Comparison of ENCODE assay signal across 9 cellular contexts in the genomic region with DNA sequence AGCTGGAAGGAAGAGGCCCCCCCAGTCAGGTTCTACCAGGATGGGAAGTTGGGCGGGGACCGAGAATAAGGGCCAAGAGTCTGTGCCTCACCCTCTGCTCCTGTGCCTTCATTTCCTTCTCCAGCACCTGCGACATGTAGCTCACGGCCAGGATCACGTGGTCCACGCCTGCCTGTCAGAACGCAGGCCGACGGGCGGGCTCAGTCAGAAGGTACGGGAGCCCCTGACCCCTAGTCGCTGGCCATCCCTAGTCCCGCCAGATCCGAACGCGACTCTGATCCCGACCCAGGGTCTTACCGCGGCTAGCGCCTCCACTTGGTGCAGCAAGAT. TPM values are rescaled to one million over a fixed set of nuclear protein-coding genes. Genes with fewer than 3 reads are reported as not detected.
A peak's percentile ranks its signal among the peaks of the same experiment; 100 is the strongest.
DNase-seq lines count a peak whose midpoint lies in the region; ATAC-seq, FAIRE-seq and TF ChIP-seq lines count a peak whose summit lies in the region.
"Had no signal": no experiment of that assay in that cellular context is flagged by ENCODE, and none has a peak within 500 bp of the region (broad histone marks: within the 10 kb centered on the region; RNA-seq: fewer than 3 reads in every experiment).

No MANE protein-coding gene starts in this region.

- DNase-seq in DMS114 treated with DMSO at 0.1 percent for 48 hours (lab: John Stamatoyannopoulos, UW; ENCODE audit: unreplicated experiment) (peak; percentile 5), T-helper 22 cell (ENCODE audit: low read depth) (peak; percentile 51), bronchial epithelial cell (ENCODE audit: low read depth) (peak; percentile 55), kidney (peak; percentile 92), NCI-H1694 (lab: John Stamatoyannopoulos, UW) (no peak)
- DNase-seq in stimulated activated CD4-positive, alpha-beta T cell treated with anti-CD3 and anti-CD28 coated beads, Interleukin-15, amount 100 ng/mL, for 1 hour (ENCODE audit: low read depth in 1 of 2, low spot score in 1 of 2) = peak; percentile 26 to 34

- no peak for ATAC-seq in GM19351 (IDR thresholded peaks at IDR 0.05; ENCODE audit: unreplicated experiment)

- H3K9me3 ChIP-seq in HUES6 (ENCODE audit: control insufficient read depth, insufficient read depth, low read depth, low read length) (no peaks in the 10 kb centered on the region), kidney (ENCODE audit: control insufficient read depth in 1 of 2, low read length in 2 of 2) (no peaks in the 10 kb centered on the region)

- FAIRE-seq in bronchial epithelial cell (lab: Jason Lieb, UNC) = no peak
- FAIRE-seq in kidney (lab: Jason Lieb, UNC) = no peak
- FAIRE-seq: TTC549 had no signal

- H3K36me3 ChIP-seq in HUES6 (ENCODE audit: control insufficient read depth, insufficient read depth, low read length) (peaks cover 46% of the 10 kb centered on the region), bronchial epithelial cell (ENCODE audit: control insufficient read depth, insufficient read depth, low read length) (peaks cover 16% of the 10 kb centered on the region), kidney (ENCODE audit: control insufficient read depth in 1 of 2, insufficient read depth in 2 of 2, low read length in 2 of 2) (peaks cover 16 to 26% of the 10 kb centered on the region in 2 donors)

- H3K4me1 ChIP-seq in HUES6 (ENCODE audit: control insufficient read depth, insufficient read depth, low read length) = peaks cover 15% of the 10 kb centered on the region
- peaks cover 12 to 36% of the 10 kb centered on the region in 2 donors for H3K4me1 ChIP-seq in kidney (ENCODE audit: control insufficient read depth in 1 of 2, insufficient read depth in 1 of 2, low read depth in 1 of 2, low read length in 2 of 2)

- TF ChIP-seq CTCF in bronchial epithelial cell (IDR thresholded peaks at IDR 0.05; ENCODE audit: insufficient read depth, low read length, severe bottlenecking) (no peak), kidney (IDR thresholded peaks at IDR 0.05; ENCODE audit: borderline replicate concordance, extremely low read depth, insufficient read depth) (no peak)

- H3K4me3 ChIP-seq in HUES6 (ENCODE audit: low read depth, low read length) = peak overlapping the region; percentile 97
- peak overlapping the region; percentile 86 for H3K4me3 ChIP-seq in bronchial epithelial cell (ENCODE audit: low read depth, low read length)
- H3K4me3 ChIP-seq in kidney (ENCODE audit: low read length in 2 of 2) = peak overlapping the region; percentile 91 to 93

- H3K9ac ChIP-seq in HUES6 (ENCODE audit: low read length) (peak overlapping the region; percentile 93), kidney (ENCODE audit: low read length in 2 of 2) (peak overlapping the region; percentile 95 to 96)

- H3K27me3 ChIP-seq in HUES6 (ENCODE audit: control insufficient read depth, insufficient read depth, low read length) = no peaks in the 10 kb centered on the region
- no peaks in the 10 kb centered on the region for H3K27me3 ChIP-seq in bronchial epithelial cell (ENCODE audit: control insufficient read depth, insufficient read depth, low read length)

- intact Hi-C loops in kidney (cut with DNase I) = no loop called here

- H3K27ac ChIP-seq in HUES6 (ENCODE audit: low read depth, low read length) (peak overlapping the region; percentile 74; the same call in 1 of the 2 replicates), kidney (ENCODE audit: low read depth in 2 of 2, low read length in 2 of 2) (peak overlapping the region; percentile 93 to 95)

RNA-seq across cellular contexts. Expression of a gene that starts 0.5 kb away (rescaled TPM):
- total RNA-seq in bronchial epithelial cell = 28.4 and 57.7 TPM in 2 replicates
- 37.4 TPM for total RNA-seq in kidney
- polyA plus RNA-seq in kidney (ENCODE audit: insufficient read depth, low read depth, low replicate concordance) = 25.0 TPM

RNA-seq across cellular contexts. Expression of a gene that starts 3.8 kb away (rescaled TPM):
- total RNA-seq in bronchial epithelial cell (not detected in 2 replicates), kidney (not detected)
- polyA plus RNA-seq in kidney (ENCODE audit: insufficient read depth, low read depth, low replicate concordance) = 0.73 TPM

RNA-seq across cellular contexts. Expression of a gene that starts 33.9 kb away (rescaled TPM):
- 17.6 and 21.5 TPM in 2 replicates for total RNA-seq in bronchial epithelial cell
- 43.7 TPM for total RNA-seq in kidney
- 41.7 TPM for polyA plus RNA-seq in kidney (ENCODE audit: insufficient read depth, low read depth, low replicate concordance)

RNA-seq across cellular contexts. Expression of a gene that starts 34.0 kb away (rescaled TPM):
- total RNA-seq in bronchial epithelial cell (4.7 and 7.6 TPM in 2 replicates), kidney (77.3 TPM)
- polyA plus RNA-seq in kidney (ENCODE audit: insufficient read depth, low read depth, low replicate concordance) = 152 TPM

RNA-seq across cellular contexts. Expression of a gene that starts 49.1 kb away (rescaled TPM):
- total RNA-seq in bronchial epithelial cell (156 and 163 TPM in 2 replicates), kidney (143 TPM)
- polyA plus RNA-seq in kidney (ENCODE audit: insufficient read depth, low read depth, low replicate concordance) = 138 TPM
